ENCODE assay signal across 2 cellular contexts in the genomic region with DNA sequence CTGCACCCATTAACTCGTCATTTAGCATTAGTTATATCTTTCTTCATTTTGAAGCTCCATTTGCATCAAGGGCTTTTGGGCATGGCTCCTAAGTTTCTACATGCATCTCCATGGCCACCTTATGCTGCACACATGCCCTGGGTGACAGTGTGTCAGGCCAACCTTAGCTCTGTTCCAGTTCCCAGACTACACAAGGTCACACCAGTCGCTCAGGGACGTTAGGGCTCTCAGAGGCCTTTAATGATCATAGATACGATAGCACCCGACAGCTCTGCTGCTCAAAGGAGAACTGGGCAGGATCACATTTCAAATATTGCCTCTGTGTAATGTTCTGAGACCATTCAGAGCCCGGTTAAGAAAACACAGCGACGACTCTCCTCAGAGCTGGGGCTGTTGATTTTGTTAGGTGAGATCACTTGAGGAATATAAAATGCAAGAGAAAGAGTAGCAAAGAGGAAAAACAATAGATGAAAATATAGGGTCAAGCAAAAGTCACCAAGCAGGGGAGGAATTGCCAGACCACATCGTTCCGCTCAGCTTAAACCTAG.
TF ChIP-seq lines count a peak whose summit lies in the region.

No MANE protein-coding gene starts in this region.

TF ChIP-seq in A549, 52 proteins besides CTCF, POLR2A, EP300 and RAD21:
- TF ChIP-seq, protein P1, sequence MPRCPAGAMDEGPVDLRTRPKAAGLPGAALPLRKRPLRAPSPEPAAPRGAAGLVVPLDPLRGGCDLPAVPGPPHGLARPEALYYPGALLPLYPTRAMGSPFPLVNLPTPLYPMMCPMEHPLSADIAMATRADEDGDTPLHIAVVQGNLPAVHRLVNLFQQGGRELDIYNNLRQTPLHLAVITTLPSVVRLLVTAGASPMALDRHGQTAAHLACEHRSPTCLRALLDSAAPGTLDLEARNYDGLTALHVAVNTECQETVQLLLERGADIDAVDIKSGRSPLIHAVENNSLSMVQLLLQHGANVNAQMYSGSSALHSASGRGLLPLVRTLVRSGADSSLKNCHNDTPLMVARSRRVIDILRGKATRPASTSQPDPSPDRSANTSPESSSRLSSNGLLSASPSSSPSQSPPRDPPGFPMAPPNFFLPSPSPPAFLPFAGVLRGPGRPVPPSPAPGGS (IDR thresholded peaks at IDR 0.05), result no peak
- TF ChIP-seq TP53 (CRISPR knock-in tag; IDR thresholded peaks at IDR 0.05) (no peak), SMC3 (IDR thresholded peaks at IDR 0.05) (no peak), CEBPB (IDR thresholded peaks at IDR 0.05) (no peak), GATA3 (IDR thresholded peaks at IDR 0.05; ENCODE audit: borderline replicate concordance) (no peak), ZFP36 (IDR thresholded peaks at IDR 0.05; ENCODE audit: borderline replicate concordance, partially characterized antibody) (no peak)
TF ChIP-seq in A549: peak in this region for 0.

TF ChIP-seq in H1, 55 proteins besides CTCF, POLR2A, EP300 and RAD21:
- TF ChIP-seq TEAD4 (IDR thresholded peaks at IDR 0.05; ENCODE audit: low read depth, low read length) (no peak), SIX5 (IDR thresholded peaks at IDR 0.05; ENCODE audit: low read depth, low read length) (no peak), GTF2F1 (IDR thresholded peaks at IDR 0.05; ENCODE audit: borderline replicate concordance, low read depth, low read length) (no peak), MAFK (IDR thresholded peaks at IDR 0.05; ENCODE audit: low read depth, low read length) (no peak), BACH1 (IDR thresholded peaks at IDR 0.05; ENCODE audit: low read length) (no peak), TBP (IDR thresholded peaks at IDR 0.05; ENCODE audit: low read depth, low read length) (no peak), JUND (IDR thresholded peaks at IDR 0.05; ENCODE audit: low read length) (no peak), ASH2L (IDR thresholded peaks at IDR 0.05; ENCODE audit: low read length) (no peak), SAP30 (IDR thresholded peaks at IDR 0.05; ENCODE audit: insufficient read depth, insufficient replicate concordance, low read length) (no peak), SP4 (IDR thresholded peaks at IDR 0.05; ENCODE audit: low read length) (no peak), JUN (IDR thresholded peaks at IDR 0.05; ENCODE audit: low read depth, low read length) (no peak), RFX5 (IDR thresholded peaks at IDR 0.05; ENCODE audit: borderline replicate concordance, low read depth, low read length) (no peak), SP1 (IDR thresholded peaks at IDR 0.05; ENCODE audit: low read depth, low read length) (no peak), SIN3A (conservative IDR thresholded peaks at IDR 0.05 in 1 of 2, IDR thresholded peaks at IDR 0.05 in 1 of 2; ENCODE audit: low read depth in 1 of 2, low read length in 2 of 2) (no peak), CBX8 (IDR thresholded peaks at IDR 0.05; ENCODE audit: borderline replicate concordance, low read depth, low read length) (no peak)
